Comparison of ENCODE assay signal across 9 cellular contexts in genomic region chr3:120160050-120160449, GRCh38.
A peak's percentile ranks its signal among the peaks of the same experiment; 100 is the strongest.
DNase-seq lines count a peak whose midpoint lies in the region; ATAC-seq and TF ChIP-seq lines count a peak whose summit lies in the region.
"Had no signal": no experiment of that assay in that cellular context is flagged by ENCODE, and none has a peak within 500 bp of the region (broad histone marks: within the 10 kb centered on the region; RNA-seq: fewer than 3 reads in every experiment).

No MANE protein-coding gene starts in this region.

- intact Hi-C loops in transverse colon (cut with DNase I; ENCODE audit: low total_unique reads), result no loop called here
- intact Hi-C loops in activated CD4-positive, alpha-beta memory T cell treated with anti-CD3 and anti-CD28 coated beads for 36 hours (cut with micrococcal nuclease), result no loop called here

- no peak overlapping the region for H3K27ac Mint-ChIP-seq in activated CD4-positive, alpha-beta memory T cell treated with anti-CD3 and anti-CD28 coated beads for 36 hours

- H3K36me3 Mint-ChIP-seq in activated CD4-positive, alpha-beta memory T cell treated with anti-CD3 and anti-CD28 coated beads for 36 hours, result peaks cover 7% of the 10 kb centered on the region

- H3K4me2 ChIP-seq in hepatocyte, result no peak overlapping the region

- H3K9me3 Mint-ChIP-seq in activated CD4-positive, alpha-beta memory T cell treated with anti-CD3 and anti-CD28 coated beads for 36 hours, result peaks cover 11% of the 10 kb centered on the region

- DNase-seq in HT-29 (ENCODE audit: low spot score), result peak; percentile 55
- DNase-seq in adipocyte (ENCODE audit: low read depth), result peak; percentile 99
- DNase-seq in hepatocyte (ENCODE audit: low spot score), result peak; percentile 76
- peak; percentile 20 for DNase-seq in transverse colon
- DNase-seq in activated CD4-positive, alpha-beta memory T cell treated with anti-CD3 and anti-CD28 coated beads for 36 hours, result no peak
- no peak for DNase-seq in NCI-H2227 treated with DMSO at 0.1 percent for 48 hours (lab: John Stamatoyannopoulos, UW)
- DNase-seq: NCI-H748 treated with DMSO at 0.1 percent for 48 hours, small intestine had no signal

- H3K4me1 Mint-ChIP-seq in activated CD4-positive, alpha-beta memory T cell treated with anti-CD3 and anti-CD28 coated beads for 36 hours (ENCODE audit: low read depth), result no peaks in the 10 kb centered on the region

- TF ChIP-seq CTCF in hepatocyte (IDR thresholded peaks at IDR 0.05; ENCODE audit: poor library complexity) (no peak), transverse colon (IDR thresholded peaks at IDR 0.05) (no peak)

- H3K9ac ChIP-seq in adipocyte (ENCODE audit: low read length), result peak overlapping the region; percentile 2

- H3K4me1 ChIP-seq in adipocyte (ENCODE audit: control insufficient read depth, insufficient read depth, low read length), result peaks cover 36% of the 10 kb centered on the region
- peaks cover 21% of the 10 kb centered on the region for H3K4me1 ChIP-seq in hepatocyte (ENCODE audit: insufficient read depth)
- H3K4me1 ChIP-seq in transverse colon, result peaks cover 0 to 12% (median 5%) of the 10 kb centered on the region in 4 donors

- TF ChIP-seq EP300 in transverse colon (IDR thresholded peaks at IDR 0.05; ENCODE audit: low read depth), result no peak

- H2AFZ ChIP-seq in hepatocyte, result no peak overlapping the region

- H3K27ac ChIP-seq in hepatocyte, result peak overlapping the region; percentile 22
- peak overlapping the region in 2 of 4 donors; percentile 43 to 58 for H3K27ac ChIP-seq in transverse colon

- H3K4me3 ChIP-seq in adipocyte (ENCODE audit: low read length) (no peak overlapping the region), hepatocyte (no peak overlapping the region), transverse colon (no peak overlapping the region)

- H3K27me3 ChIP-seq in adipocyte (replicated peaks; ENCODE audit: control insufficient read depth, insufficient read depth, low read length), result no peaks in the 10 kb centered on the region
- H3K27me3 ChIP-seq in hepatocyte, result no peaks in the 10 kb centered on the region
- H3K27me3 ChIP-seq in transverse colon, result no peaks in the 10 kb centered on the region

- H3K4me3 Mint-ChIP-seq in activated CD4-positive, alpha-beta memory T cell treated with anti-CD3 and anti-CD28 coated beads for 36 hours, result no peak overlapping the region

- H3K36me3 ChIP-seq in adipocyte (ENCODE audit: control insufficient read depth, insufficient read depth, low read length, severe bottlenecking) (no peaks in the 10 kb centered on the region), hepatocyte (replicated peaks; ENCODE audit: insufficient read depth, low read depth) (no peaks in the 10 kb centered on the region), transverse colon (no peaks in the 10 kb centered on the region)

- no peak for TF ChIP-seq POLR2A in transverse colon (IDR thresholded peaks at IDR 0.05)

- no peaks in the 10 kb centered on the region for H3K79me2 ChIP-seq in hepatocyte

- POLR2A ChIA-PET in activated CD4-positive, alpha-beta memory T cell treated with anti-CD3 and anti-CD28 coated beads for 36 hours (lab: Charles Lee), result no interaction called here

- in situ Hi-C loops in transverse colon (cut with MboI; ENCODE audit: low pct_ligation_motif_present in 1 of 4, low pct_unique_long_range_greater_than_20kb in 1 of 4, low sequenced_read_pairs in 3 of 4), result no loop called here

- no peaks in the 10 kb centered on the region for H4K20me1 ChIP-seq in hepatocyte (ENCODE audit: insufficient read depth, poor library complexity, severe bottlenecking)

- H3K9me2 ChIP-seq in hepatocyte (replicated peaks; ENCODE audit: insufficient read depth), result no peaks in the 10 kb centered on the region

- WGBS in hepatocyte (ENCODE audit: low lambda C conversion rate, missing lambda C conversion rate), result 33% methylated on average over 1 of the region's 1 CpG
- 33% methylated on average over 1 of the region's 1 CpG; no CpG with 5 or more reads in 1 of the 2 donors for WGBS in transverse colon (ENCODE audit: low coverage in 1 of 2), 2 donors

- H3K9me3 ChIP-seq in adipocyte (ENCODE audit: control insufficient read depth, low read length) (peaks cover 11% of the 10 kb centered on the region), hepatocyte (ENCODE audit: low read depth) (peaks cover 3% of the 10 kb centered on the region), transverse colon (peaks cover 4 to 5% of the 10 kb centered on the region in 2 donors)

- CTCF ChIA-PET in activated CD4-positive, alpha-beta memory T cell treated with anti-CD3 and anti-CD28 coated beads for 36 hours (lab: Charles Lee), result no interaction called here

- H3K27me3 Mint-ChIP-seq in activated CD4-positive, alpha-beta memory T cell treated with anti-CD3 and anti-CD28 coated beads for 36 hours, result peaks cover 2% of the 10 kb centered on the region

- no peak for ATAC-seq in GM19397 (IDR thresholded peaks at IDR 0.05; ENCODE audit: unreplicated experiment)

Comparison
In these comparisons a context has a peak if more than half of its experiments do, and no peak if none do; other contexts are left out.
1. DNase-seq: peak in HT-29 (single experiment), adipocyte (single experiment), hepatocyte (single experiment) and transverse colon (single experiment); none in activated CD4-positive, alpha-beta memory T cell treated with anti-CD3 and anti-CD28 coated beads for 36 hours (single experiment) and NCI-H2227 treated with DMSO at 0.1 percent for 48 hours (single experiment).